ENCODE assay signal across 8 cellular contexts in the genomic region with DNA sequence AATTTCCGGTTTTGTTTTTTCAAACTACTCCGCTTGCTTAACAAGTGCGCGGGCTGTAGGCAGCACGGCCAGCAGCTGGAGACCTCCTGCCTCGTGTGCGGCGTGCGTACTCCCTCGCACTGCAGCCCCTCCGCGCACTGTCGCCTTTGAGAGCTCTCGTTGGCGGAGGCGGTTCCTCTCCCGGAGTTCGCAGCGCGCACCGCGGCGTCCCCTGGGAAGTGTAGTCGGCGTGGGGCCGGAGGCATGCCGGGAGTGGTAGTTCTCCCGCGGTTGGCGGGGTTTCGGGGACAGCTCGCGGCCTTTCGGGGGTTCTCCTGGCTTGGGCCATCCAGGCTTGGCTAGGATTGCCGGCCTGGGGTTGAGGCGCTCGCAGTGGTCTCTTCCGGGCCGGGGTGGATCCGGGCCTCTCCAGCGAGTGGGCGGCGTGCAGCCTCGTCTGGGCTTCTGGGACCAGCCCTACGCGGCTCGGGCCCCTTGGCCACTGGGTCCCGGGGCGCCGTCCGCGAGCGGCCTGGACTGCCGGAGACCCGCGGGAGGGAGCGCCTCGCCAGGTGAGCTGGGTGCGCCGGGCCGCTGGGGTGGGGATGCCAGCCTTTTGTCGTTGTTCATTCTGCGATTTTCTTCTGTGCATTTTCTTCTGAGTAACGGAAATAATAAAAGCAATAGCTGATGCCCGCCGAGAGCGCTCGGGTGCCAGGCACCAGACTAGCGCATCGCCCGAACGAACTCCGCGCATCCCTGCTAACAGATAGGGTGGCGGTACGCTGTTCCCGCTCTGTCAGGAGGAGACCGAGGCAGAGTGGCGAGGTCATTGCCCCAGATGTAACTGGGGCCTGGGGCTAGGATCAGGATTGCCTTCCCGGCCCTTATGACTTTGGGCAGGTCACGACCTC. TPM values are rescaled to one million over a fixed set of nuclear protein-coding genes. Genes with fewer than 3 reads are reported as not detected.
DNase-seq lines count a peak whose midpoint lies in the region; FAIRE-seq and TF ChIP-seq lines count a peak whose summit lies in the region.

A gene (plus strand): TSS at position 258 of the 893 bp plus-strand sequence. CDS start 1,696 bp downstream, outside the sequence.

- H3K36me3 ChIP-seq in BLaER1 (no peaks in the 10 kb centered on the region), fibroblast of lung (ENCODE audit: control insufficient read depth, insufficient read depth, low read length) (no peaks in the 10 kb centered on the region)

- H3K9ac ChIP-seq in BLaER1 (no peak within 1 kb of the TSS), fibroblast of lung (ENCODE audit: insufficient read depth, low read length) (peak within 1 kb of the TSS; percentile 66)

- H3K27me3 ChIP-seq in BLaER1 (no peaks in the 10 kb centered on the region), fibroblast of lung (ENCODE audit: control insufficient read depth, insufficient read depth, low read length) (no peaks in the 10 kb centered on the region)

- FAIRE-seq in GM12892 (lab: Jason Lieb, UNC): no peak

- H4K20me1 ChIP-seq in BLaER1 (no peaks in the 10 kb centered on the region), fibroblast of lung (ENCODE audit: control insufficient read depth, extremely low read depth, insufficient read depth, low read length) (no peaks in the 10 kb centered on the region)

- peak within 1 kb of the TSS; percentile 78 for H2AFZ ChIP-seq in fibroblast of lung (ENCODE audit: low read length)

- no peak within 1 kb of the TSS for H3K27ac ChIP-seq in BLaER1
- H3K27ac ChIP-seq in fibroblast of lung (ENCODE audit: insufficient read depth, low read length): peak within 1 kb of the TSS; percentile 49

- H3K4me1 ChIP-seq in BLaER1: no peaks in the 10 kb centered on the region
- H3K4me1 ChIP-seq in fibroblast of lung (ENCODE audit: control insufficient read depth, extremely low read depth, insufficient read depth, low read length): no peaks in the 10 kb centered on the region

- peaks cover 83% of the 10 kb centered on the region for H3K9me3 ChIP-seq in BLaER1
- no peaks in the 10 kb centered on the region for H3K9me3 ChIP-seq in fibroblast of lung (ENCODE audit: control insufficient read depth, insufficient read depth, low read depth, low read length)

- DNase-seq in HCEC 1CT (peak; percentile 90), NCI-H82 treated with DMSO at 0.1 percent for 48 hours (lab: John Stamatoyannopoulos, UW; ENCODE audit: unreplicated experiment) (peak; percentile 41), fibroblast of lung (ENCODE audit: low read depth in 2 of 2) (peak; percentile 90 to 91), myocyte (ENCODE audit: low read depth) (peak; percentile 88), GM12892 (ENCODE audit: insufficient read length) (no peak)
- DNase-seq in activated T-helper 9 cell treated with anti-CD3 and anti-CD28 coated beads, Interleukin-2, amount 50 U/mL, for 16 hours (ENCODE audit: low read depth): peak; percentile 77
- peak; percentile 83 for DNase-seq in stimulated activated CD8-positive, alpha-beta memory T cell treated with anti-CD3 and anti-CD28 coated beads, Interleukin-4, amount 100 ng/mL, for 24 hours (ENCODE audit: low read depth)

- H3K4me2 ChIP-seq in BLaER1 (peak within 1 kb of the TSS; percentile 33), fibroblast of lung (ENCODE audit: extremely low read depth, insufficient read depth, low read length) (peak within 1 kb of the TSS; percentile 81)

- TF ChIP-seq CTCF in fibroblast of lung (conservative IDR thresholded peaks at IDR 0.05 in 1 of 2, IDR thresholded peaks at IDR 0.05 in 1 of 2; ENCODE audit: low read depth in 1 of 2, low read length in 2 of 2): no peak

- peaks cover 8% of the 10 kb centered on the region for H3K79me2 ChIP-seq in fibroblast of lung (ENCODE audit: control insufficient read depth, insufficient read depth, low read length)

- peak within 1 kb of the TSS; percentile 56 for H3K4me3 ChIP-seq in BLaER1
- peak within 1 kb of the TSS; percentile 47 to 84 (median 66) for H3K4me3 ChIP-seq in fibroblast of lung (replicated peaks in 1 of 4; ENCODE audit: control extremely low read depth in 1 of 4, insufficient read depth in 1 of 4, low read depth in 3 of 4, low read length in 4 of 4)

- TF ChIP-seq POLR2A in GM12892 (IDR thresholded peaks at IDR 0.05; ENCODE audit: low read depth, low read length): no peak

RNA-seq across cellular contexts. Expression of the gene that starts here (rescaled TPM):
- total RNA-seq in fibroblast of lung (11.8 and 12.4 TPM in 2 replicates), myocyte (3.0 and 3.4 TPM in 2 replicates)
- 4.4 and 4.5 TPM in 2 replicates for polyA plus RNA-seq in fibroblast of lung
- polyA plus RNA-seq in fibroblast of lung (2012): 3.2 and 3.4 TPM in 2 replicates
- 0.39 and 2.8 TPM in 2 replicates for polyA minus RNA-seq in fibroblast of lung (ENCODE audit: low replicate concordance)
- polyA plus RNA-seq in myocyte (2012): 1.8 TPM
- polyA plus RNA-seq in GM12892 (2012; ENCODE audit: missing spikeins): not detected
